Comparison of ENCODE assay signal across 1 cellular context in the genomic region with DNA sequence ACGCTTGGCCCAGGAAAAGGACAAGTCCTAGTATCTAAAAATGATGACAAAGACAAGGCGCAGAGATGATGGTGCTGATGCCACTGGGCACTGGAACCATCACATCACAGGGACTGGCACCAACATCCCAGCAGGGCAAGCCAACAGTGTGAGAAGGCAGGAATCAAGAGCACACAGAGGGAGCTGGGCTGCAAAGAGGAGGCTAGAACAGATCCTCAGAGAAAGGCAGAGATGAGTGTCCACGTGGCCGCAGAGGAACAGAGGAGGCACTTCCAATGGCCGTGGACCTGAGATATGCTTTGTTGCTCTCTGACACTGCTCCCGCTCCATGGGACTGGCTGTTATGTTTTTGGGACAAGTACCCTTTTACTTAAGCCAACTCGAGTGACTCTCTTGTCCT.
TF ChIP-seq lines count a peak whose summit lies in the region.

No MANE protein-coding gene starts in this region.

TF ChIP-seq in H1, 55 proteins besides CTCF, POLR2A, EP300 and RAD21:
- TF ChIP-seq JUN (IDR thresholded peaks at IDR 0.05; ENCODE audit: low read depth, low read length) (no peak), SP4 (IDR thresholded peaks at IDR 0.05; ENCODE audit: low read length) (no peak), CBX8 (IDR thresholded peaks at IDR 0.05; ENCODE audit: borderline replicate concordance, low read depth, low read length) (no peak), CREB1 (IDR thresholded peaks at IDR 0.05) (no peak), CHD1 (IDR thresholded peaks at IDR 0.05; ENCODE audit: low read depth, low read length) (no peak), SRF (IDR thresholded peaks at IDR 0.05; ENCODE audit: low read depth, low read length) (no peak), TAF7 (optimal IDR thresholded peaks at IDR 0.05; ENCODE audit: borderline replicate concordance, low read depth, low read length) (no peak), JUND (IDR thresholded peaks at IDR 0.05; ENCODE audit: low read length) (no peak), NRF1 (IDR thresholded peaks at IDR 0.05; ENCODE audit: low read depth, low read length) (no peak), RBBP5 (IDR thresholded peaks at IDR 0.05; ENCODE audit: borderline replicate concordance, low read depth, low read length) (no peak), POLR2AphosphoS5 (IDR thresholded peaks at IDR 0.05; ENCODE audit: low read depth, low read length) (no peak), GABPA (IDR thresholded peaks at IDR 0.05; ENCODE audit: borderline replicate concordance, insufficient read depth, low read length) (no peak), HDAC2 (IDR thresholded peaks at IDR 0.05; ENCODE audit: borderline replicate concordance in 1 of 2, low read depth in 2 of 2, low read length in 2 of 2) (no peak), CEBPB (IDR thresholded peaks at IDR 0.05; ENCODE audit: low read depth, low read length) (no peak), BACH1 (IDR thresholded peaks at IDR 0.05; ENCODE audit: low read length) (no peak), PHF8 (conservative IDR thresholded peaks at IDR 0.05; ENCODE audit: low read depth, low read length) (no peak), NANOG (IDR thresholded peaks at IDR 0.05; ENCODE audit: insufficient read depth, low read depth, low read length, poor library complexity, severe bottlenecking) (no peak)
- TF ChIP-seq, protein P1, sequence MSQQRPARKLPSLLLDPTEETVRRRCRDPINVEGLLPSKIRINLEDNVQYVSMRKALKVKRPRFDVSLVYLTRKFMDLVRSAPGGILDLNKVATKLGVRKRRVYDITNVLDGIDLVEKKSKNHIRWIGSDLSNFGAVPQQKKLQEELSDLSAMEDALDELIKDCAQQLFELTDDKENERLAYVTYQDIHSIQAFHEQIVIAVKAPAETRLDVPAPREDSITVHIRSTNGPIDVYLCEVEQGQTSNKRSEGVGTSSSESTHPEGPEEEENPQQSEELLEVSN (IDR thresholded peaks at IDR 0.05), result no peak
